ENCODE assay signal across 1 cellular context in genomic region chr2:3171564-3172264, GRCh38.
TF ChIP-seq lines count a peak whose summit lies in the region.

No MANE protein-coding gene starts in this region.

TF ChIP-seq in WTC11, 78 proteins besides CTCF, POLR2A, EP300 and RAD21 (continued from another document):
- TF ChIP-seq NFATC4 (CRISPR knock-in tag; IDR thresholded peaks at IDR 0.05) (no peak), ZNF219 (CRISPR knock-in tag; IDR thresholded peaks at IDR 0.05; ENCODE audit: borderline replicate concordance) (no peak), NR1H2 (CRISPR knock-in tag; IDR thresholded peaks at IDR 0.05) (no peak), RELA (CRISPR knock-in tag; IDR thresholded peaks at IDR 0.05; ENCODE audit: borderline replicate concordance) (no peak), ZNF671 (CRISPR knock-in tag; IDR thresholded peaks at IDR 0.05) (no peak), GTF2I (CRISPR knock-in tag; conservative IDR thresholded peaks at IDR 0.05) (no peak)
- TF ChIP-seq, protein P1, sequence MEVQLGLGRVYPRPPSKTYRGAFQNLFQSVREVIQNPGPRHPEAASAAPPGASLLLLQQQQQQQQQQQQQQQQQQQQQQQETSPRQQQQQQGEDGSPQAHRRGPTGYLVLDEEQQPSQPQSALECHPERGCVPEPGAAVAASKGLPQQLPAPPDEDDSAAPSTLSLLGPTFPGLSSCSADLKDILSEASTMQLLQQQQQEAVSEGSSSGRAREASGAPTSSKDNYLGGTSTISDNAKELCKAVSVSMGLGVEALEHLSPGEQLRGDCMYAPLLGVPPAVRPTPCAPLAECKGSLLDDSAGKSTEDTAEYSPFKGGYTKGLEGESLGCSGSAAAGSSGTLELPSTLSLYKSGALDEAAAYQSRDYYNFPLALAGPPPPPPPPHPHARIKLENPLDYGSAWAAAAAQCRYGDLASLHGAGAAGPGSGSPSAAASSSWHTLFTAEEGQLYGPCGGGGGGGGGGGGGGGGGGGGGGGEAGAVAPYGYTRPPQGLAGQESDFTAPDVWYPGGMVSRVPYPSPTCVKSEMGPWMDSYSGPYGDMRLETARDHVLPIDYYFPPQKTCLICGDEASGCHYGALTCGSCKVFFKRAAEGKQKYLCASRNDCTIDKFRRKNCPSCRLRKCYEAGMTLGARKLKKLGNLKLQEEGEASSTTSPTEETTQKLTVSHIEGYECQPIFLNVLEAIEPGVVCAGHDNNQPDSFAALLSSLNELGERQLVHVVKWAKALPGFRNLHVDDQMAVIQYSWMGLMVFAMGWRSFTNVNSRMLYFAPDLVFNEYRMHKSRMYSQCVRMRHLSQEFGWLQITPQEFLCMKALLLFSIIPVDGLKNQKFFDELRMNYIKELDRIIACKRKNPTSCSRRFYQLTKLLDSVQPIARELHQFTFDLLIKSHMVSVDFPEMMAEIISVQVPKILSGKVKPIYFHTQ (CRISPR knock-in tag; IDR thresholded peaks at IDR 0.05), result no peak
TF ChIP-seq in WTC11: peak in this region for 0.
